In the genomic region with DNA sequence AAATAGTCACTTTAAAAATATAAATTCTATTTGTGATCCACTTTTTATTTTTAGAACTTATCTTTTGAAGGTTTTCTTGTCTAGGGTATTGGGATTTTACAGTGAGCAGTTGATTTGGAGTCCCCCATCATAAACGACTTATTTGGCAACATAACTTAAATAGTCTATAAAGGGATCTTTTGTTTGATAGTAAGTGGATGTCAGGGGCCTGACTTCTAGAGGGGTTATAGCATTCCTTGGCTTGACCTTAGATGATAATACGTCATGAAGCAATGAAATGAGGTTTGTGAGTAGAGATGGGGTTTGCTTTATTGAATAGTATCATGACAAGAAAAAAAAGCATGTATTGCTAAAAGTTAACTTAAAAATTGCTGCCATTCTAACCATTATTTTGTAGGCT, we compare ENCODE assay signal across 16 cellular contexts. TPM values are rescaled to one million over a fixed set of nuclear protein-coding genes. Genes with fewer than 3 reads are reported as not detected.
DNase-seq lines count a peak whose midpoint lies in the region; ATAC-seq lines count a peak whose summit lies in the region.
"Had no signal": no experiment of that assay in that cellular context is flagged by ENCODE, and none has a peak within 500 bp of the region (broad histone marks: within the 10 kb centered on the region; RNA-seq: fewer than 3 reads in every experiment).

No MANE protein-coding gene starts in this region.

- no peaks in the 10 kb centered on the region for H3K4me1 Mint-ChIP-seq in stimulated activated effector memory CD8-positive, alpha-beta T cell treated with anti-CD3 and anti-CD28 coated beads, Interleukin-12 subunit alpha, Interleukin-12 subunit beta, amount 100 ng/mL, for 72 hours

- intact Hi-C loops in head of caudate nucleus (cut with DNase I), result no loop called here

- no peaks in the 10 kb centered on the region for H3K9me3 Mint-ChIP-seq in stimulated activated effector memory CD8-positive, alpha-beta T cell treated with anti-CD3 and anti-CD28 coated beads, Interleukin-12 subunit alpha, Interleukin-12 subunit beta, amount 100 ng/mL, for 72 hours
- H3K9me3 Mint-ChIP-seq: CD4-positive, alpha-beta memory T cell; CD4-positive, CD25-positive, alpha-beta regulatory T cell; CD8-positive, alpha-beta memory T cell had no signal

- DNase-seq in SK-MEL-5 (ENCODE audit: low read depth, low spot score) (peak; percentile 76), foreskin melanocyte (peak; percentile 52), CD1c-positive myeloid dendritic cell (ENCODE audit: extremely low spot score) (no peak), head of caudate nucleus (no peak)
- no peak for DNase-seq in stimulated activated effector memory CD8-positive, alpha-beta T cell treated with anti-CD3 and anti-CD28 coated beads, Interleukin-12 subunit alpha, Interleukin-12 subunit beta, amount 100 ng/mL, for 72 hours (ENCODE audit: low spot score in 2 of 2)
- DNase-seq in stimulated activated CD4-positive, alpha-beta T cell treated with anti-CD3 and anti-CD28 coated beads, Interleukin-2, amount 100 ng/mL, for 48 hours, result no peak
- DNase-seq: 8988T; ACHN; BE2C; Caco-2; Calu3; CD4-positive, alpha-beta memory T cell; CD4-positive, CD25-positive, alpha-beta regulatory T cell; CD8-positive, alpha-beta memory T cell; DMS79 treated with DMSO at 0.1 percent for 48 hours; GF-D8 had no signal

- ATAC-seq in stimulated activated effector memory CD8-positive, alpha-beta T cell treated with anti-CD3 and anti-CD28 coated beads, Interleukin-12 subunit alpha, Interleukin-12 subunit beta, amount 100 ng/mL, for 72 hours, result no peak

- no peak overlapping the region for H3K4me3 Mint-ChIP-seq in stimulated activated effector memory CD8-positive, alpha-beta T cell treated with anti-CD3 and anti-CD28 coated beads, Interleukin-12 subunit alpha, Interleukin-12 subunit beta, amount 100 ng/mL, for 72 hours
- H3K4me3 Mint-ChIP-seq: CD4-positive, alpha-beta memory T cell; CD4-positive, CD25-positive, alpha-beta regulatory T cell; CD8-positive, alpha-beta memory T cell had no signal

- peak overlapping the region; percentile 14 for H3K27ac Mint-ChIP-seq in stimulated activated effector memory CD8-positive, alpha-beta T cell treated with anti-CD3 and anti-CD28 coated beads, Interleukin-12 subunit alpha, Interleukin-12 subunit beta, amount 100 ng/mL, for 72 hours
- H3K27ac Mint-ChIP-seq: CD4-positive, CD25-positive, alpha-beta regulatory T cell had no signal

- in situ Hi-C loops in SK-MEL-5 (cut with HindIII; ENCODE audit: low pct_unique_long_range_greater_than_20kb, low sequenced_read_pairs), result no loop called here

- peaks cover 53% of the 10 kb centered on the region for H3K36me3 Mint-ChIP-seq in stimulated activated effector memory CD8-positive, alpha-beta T cell treated with anti-CD3 and anti-CD28 coated beads, Interleukin-12 subunit alpha, Interleukin-12 subunit beta, amount 100 ng/mL, for 72 hours

RNA-seq across cellular contexts. Expression of a gene that starts 17.8 kb away (rescaled TPM):
- total RNA-seq in SK-MEL-5 (2014; rRNA removed; shearing (Covaris generic)), result 56.1 and 59.3 TPM in 2 replicates
- 36.4 and 40.1 TPM in 2 replicates for polyA plus RNA-seq in SK-MEL-5 (2015; cell fraction: cytosol; rRNA removed)
- polyA plus RNA-seq in SK-MEL-5 (2015; cell fraction: nucleus; rRNA removed), result 241 and 248 TPM in 2 replicates

Comparison
In these comparisons a context has a peak if more than half of its experiments do, and no peak if none do; other contexts are left out.
1. DNase-seq: peak in SK-MEL-5 (single experiment) and foreskin melanocyte (single experiment); none in stimulated activated effector memory CD8-positive, alpha-beta T cell treated with anti-CD3 and anti-CD28 coated beads, Interleukin-12 subunit alpha, Interleukin-12 subunit beta, amount 100 ng/mL, for 72 hours (0 of 2), CD1c-positive myeloid dendritic cell (single experiment), head of caudate nucleus (0 of 42) and stimulated activated CD4-positive, alpha-beta T cell treated with anti-CD3 and anti-CD28 coated beads, Interleukin-2, amount 100 ng/mL, for 48 hours (0 of 2).